In genomic region chr1:28913786-28914227, GRCh38 we compare ENCODE assay signal across 1 cellular context.
TF ChIP-seq lines count a peak whose summit lies in the region.

No MANE protein-coding gene starts in this region.

TF ChIP-seq in IMR-90, 13 proteins besides CTCF, POLR2A, EP300 and RAD21 (continued from another document):
- no peak for TF ChIP-seq NFE2L2 (IDR thresholded peaks at IDR 0.05; ENCODE audit: low read depth, low read length)
